In genomic region chr18:3037423-3037915, GRCh38 we compare ENCODE assay signal across 8 cellular contexts. TPM values are rescaled to one million over a fixed set of nuclear protein-coding genes. Genes with fewer than 3 reads are reported as not detected.
A peak's percentile ranks its signal among the peaks of the same experiment; 100 is the strongest.
DNase-seq lines count a peak whose midpoint lies in the region; ATAC-seq and TF ChIP-seq lines count a peak whose summit lies in the region.

No MANE protein-coding gene starts in this region.

- H3K4me3 ChIP-seq in breast epithelium: no peak overlapping the region

- H3K36me3 Mint-ChIP-seq in activated naive CD4-positive, alpha-beta T cell treated with anti-CD3 and anti-CD28 coated beads, Interleukin-2, amount 50 U/mL, for 72 hours: no peaks in the 10 kb centered on the region

- no peaks in the 10 kb centered on the region for H3K36me3 ChIP-seq in breast epithelium

- H3K27ac ChIP-seq in breast epithelium: peak overlapping the region; percentile 79 to 84

- no peak for TF ChIP-seq POLR2A in breast epithelium (IDR thresholded peaks at IDR 0.05)

- no peaks in the 10 kb centered on the region for H3K27me3 ChIP-seq in breast epithelium

- peak; percentile 69 to 71 for ATAC-seq in activated naive CD4-positive, alpha-beta T cell treated with anti-CD3 and anti-CD28 coated beads, Interleukin-2, amount 50 U/mL, for 72 hours
- ATAC-seq in HG02610 (IDR thresholded peaks at IDR 0.05; ENCODE audit: unreplicated experiment): peak; percentile 94

- no peaks in the 10 kb centered on the region for H3K9me3 Mint-ChIP-seq in activated naive CD4-positive, alpha-beta T cell treated with anti-CD3 and anti-CD28 coated beads, Interleukin-2, amount 50 U/mL, for 72 hours

- H3K4me1 ChIP-seq in breast epithelium: no peaks in the 10 kb centered on the region

- intact Hi-C loops in breast epithelium (cut with DNase I; ENCODE audit: low total_unique reads): no loop called here

- H3K9me3 ChIP-seq in breast epithelium: no peaks in the 10 kb centered on the region

- TF ChIP-seq CTCF in breast epithelium (IDR thresholded peaks at IDR 0.05): no peak

- DNase-seq in activated naive CD4-positive, alpha-beta T cell treated with anti-CD3 and anti-CD28 coated beads, Interleukin-2, amount 50 U/mL, for 72 hours (ENCODE audit: low spot score in 2 of 2): no peak
- no peak for DNase-seq in activated naive CD4-positive, alpha-beta T cell (lab: John Stamatoyannopoulos, UW)
- DNase-seq in NAMALWA (ENCODE audit: low spot score) (peak; percentile 41), breast epithelium (ENCODE audit: low spot score in 2 of 2) (peak in 1 of 2 donors; percentile 50), mucosa of gallbladder (ENCODE audit: low spot score) (peak; percentile 67), DMS 273 treated with DMSO at 0.1 percent for 48 hours (lab: John Stamatoyannopoulos, UW) (no peak)
- no peak for DNase-seq in stimulated activated CD4-positive, alpha-beta T cell treated with anti-CD3 and anti-CD28 coated beads, Interleukin-15, amount 100 ng/mL, for 24 hours

- H3K27ac Mint-ChIP-seq in activated naive CD4-positive, alpha-beta T cell treated with anti-CD3 and anti-CD28 coated beads, Interleukin-2, amount 50 U/mL, for 72 hours: no peak overlapping the region

RNA-seq across cellular contexts. Expression of gene LPIN2, which starts 24.5 kb away (rescaled TPM):
- 100 to 1,000 TPM in 1 of 2 donors, 10 to 100 TPM in 1; 66.0 to 113 TPM for total RNA-seq in activated naive CD4-positive, alpha-beta T cell treated with anti-CD3 and anti-CD28 coated beads, Interleukin-2, amount 50 U/mL, for 72 hours
- total RNA-seq in breast epithelium (10 to 100 TPM; 21.8 to 38.1 (median 29.2) TPM), mucosa of gallbladder (190 TPM)

Comparison
In these comparisons a context has a peak if more than half of its experiments do, and no peak if none do; other contexts are left out.
1. DNase-seq: peak in NAMALWA (single experiment) and mucosa of gallbladder (single experiment); none in activated naive CD4-positive, alpha-beta T cell treated with anti-CD3 and anti-CD28 coated beads, Interleukin-2, amount 50 U/mL, for 72 hours (0 of 2), activated naive CD4-positive, alpha-beta T cell (0 of 4), stimulated activated CD4-positive, alpha-beta T cell treated with anti-CD3 and anti-CD28 coated beads, Interleukin-15, amount 100 ng/mL, for 24 hours (single experiment) and DMS 273 treated with DMSO at 0.1 percent for 48 hours (single experiment).